In genomic region chr3:179646177-179646576, GRCh38 we compare ENCODE assay signal across 22 cellular contexts. TPM values are rescaled to one million over a fixed set of nuclear protein-coding genes. Genes with fewer than 3 reads are reported as not detected.
DNase-seq lines count a peak whose midpoint lies in the region; ATAC-seq and TF ChIP-seq lines count a peak whose summit lies in the region.
"Had no signal": no experiment of that assay in that cellular context is flagged by ENCODE, and none has a peak within 500 bp of the region (broad histone marks: within the 10 kb centered on the region; RNA-seq: fewer than 3 reads in every experiment).

No MANE protein-coding gene starts in this region.

- H3K4me3 ChIP-seq in SK-N-SH (ENCODE audit: low read depth in 2 of 2, low read length in 1 of 2), result no peak overlapping the region
- H3K4me3 ChIP-seq: A549; BLaER1 treated with 17β-estradiol and CSF1 and Interleukin-3, amounts not matched to agents 10 nM and 100 nM; GM12878 had no signal

- no peaks in the 10 kb centered on the region for H3K79me2 ChIP-seq in SK-N-SH (ENCODE audit: insufficient read depth)

- no peaks in the 10 kb centered on the region for H4K20me1 ChIP-seq in SK-N-SH (ENCODE audit: insufficient read depth)
- H4K20me1 ChIP-seq: BLaER1 treated with 17β-estradiol and CSF1 and Interleukin-3, amounts not matched to agents 10 nM and 100 nM had no signal

- no peak overlapping the region for H3K4me2 ChIP-seq in SK-N-SH
- H3K4me2 ChIP-seq: A549; BLaER1 treated with 17β-estradiol and CSF1 and Interleukin-3, amounts not matched to agents 10 nM and 100 nM had no signal

- no peaks in the 10 kb centered on the region for H3K36me3 ChIP-seq in SK-N-SH (replicated peaks in 1 of 2; ENCODE audit: control insufficient read depth in 1 of 2, insufficient read depth in 2 of 2, low read length in 1 of 2)
- H3K36me3 ChIP-seq: BLaER1 treated with 17β-estradiol and CSF1 and Interleukin-3, amounts not matched to agents 10 nM and 100 nM had no signal

- peak; percentile 58; the same call in 2 of the 3 replicates for ATAC-seq in SK-N-SH treated with all-trans-retinoic acid at 6 μM for 48 hours
- ATAC-seq in HG03520 (IDR thresholded peaks at IDR 0.05; ENCODE audit: unreplicated experiment), result no peak
- ATAC-seq: A549; CD8-positive, alpha-beta T cell; GM12878 had no signal

- TF ChIP-seq RAD21 in SK-N-SH (IDR thresholded peaks at IDR 0.05; ENCODE audit: low read length), result no peak

- TF ChIP-seq EP300 in SK-N-SH (IDR thresholded peaks at IDR 0.05; ENCODE audit: borderline replicate concordance in 1 of 2, low read depth in 1 of 2, low read length in 1 of 2), result no peak

- H3K9ac ChIP-seq in SK-N-SH, result no peak overlapping the region
- H3K9ac ChIP-seq: BLaER1 treated with 17β-estradiol and CSF1 and Interleukin-3, amounts not matched to agents 10 nM and 100 nM had no signal

- H3K4me1 ChIP-seq in SK-N-SH (ENCODE audit: control insufficient read depth in 1 of 2, insufficient read depth in 2 of 2, low read depth in 1 of 2, low read length in 1 of 2), result no peaks in the 10 kb centered on the region
- H3K4me1 ChIP-seq: BLaER1 treated with 17β-estradiol and CSF1 and Interleukin-3, amounts not matched to agents 10 nM and 100 nM had no signal

- no peaks in the 10 kb centered on the region for H3K9me3 ChIP-seq in SK-N-SH
- H3K9me3 ChIP-seq: A549; BLaER1 treated with 17β-estradiol and CSF1 and Interleukin-3, amounts not matched to agents 10 nM and 100 nM; Caco-2 had no signal

- DNase-seq in SK-N-SH (no peak), LHCN-M2 (ENCODE audit: low read depth) (peak; percentile 10), D341Med (ENCODE audit: low spot score) (no peak)
- DNase-seq: AML-193; Caco-2; Calu3; CD4-positive, alpha-beta T cell; CD8-positive, alpha-beta T cell; DMS 273 treated with DMSO at 0.1 percent for 48 hours; DMS153; DMS53; DMS79; DND-41; EL; GDM1 had no signal

- no peaks in the 10 kb centered on the region for H3K27me3 ChIP-seq in SK-N-SH (ENCODE audit: insufficient read depth)
- H3K27me3 ChIP-seq: BLaER1 treated with 17β-estradiol and CSF1 and Interleukin-3, amounts not matched to agents 10 nM and 100 nM had no signal

- H2AFZ ChIP-seq in SK-N-SH (ENCODE audit: low read depth), result no peak overlapping the region

- no peaks in the 10 kb centered on the region for H3K9me2 ChIP-seq in SK-N-SH

- CTCF ChIA-PET in SK-N-SH (lab: Yijun Ruan, JAX), result interaction anchor here (0.6 kb wide), 1 partner anchor 738 kb away, joined by 3 read pairs; no protein-coding TSS in a partner anchor

- peaks cover 1% of the 10 kb centered on the region for H3F3A ChIP-seq in SK-N-SH (replicated peaks; ENCODE audit: insufficient read depth)

- no peak for TF ChIP-seq CTCF in SK-N-SH (IDR thresholded peaks at IDR 0.05)

- WGBS in SK-N-SH (ENCODE audit: low lambda C conversion rate), result 46% methylated on average over 3 of the region's 3 CpGs

- POLR2A ChIA-PET in SK-N-SH (lab: Yijun Ruan, JAX), result no interaction called here

- no peak overlapping the region for H3K27ac ChIP-seq in SK-N-SH (ENCODE audit: low read depth in 2 of 2, low read length in 1 of 2)
- H3K27ac ChIP-seq: 22Rv1; A549; BLaER1 treated with 17β-estradiol and CSF1 and Interleukin-3, amounts not matched to agents 10 nM and 100 nM; C4-2B had no signal

TF ChIP-seq in SK-N-SH treated with all-trans-retinoic acid at 6 μM for 48 hours, 23 proteins besides CTCF, POLR2A, EP300 and RAD21 (continues in another document):
- TF ChIP-seq, protein P1, sequence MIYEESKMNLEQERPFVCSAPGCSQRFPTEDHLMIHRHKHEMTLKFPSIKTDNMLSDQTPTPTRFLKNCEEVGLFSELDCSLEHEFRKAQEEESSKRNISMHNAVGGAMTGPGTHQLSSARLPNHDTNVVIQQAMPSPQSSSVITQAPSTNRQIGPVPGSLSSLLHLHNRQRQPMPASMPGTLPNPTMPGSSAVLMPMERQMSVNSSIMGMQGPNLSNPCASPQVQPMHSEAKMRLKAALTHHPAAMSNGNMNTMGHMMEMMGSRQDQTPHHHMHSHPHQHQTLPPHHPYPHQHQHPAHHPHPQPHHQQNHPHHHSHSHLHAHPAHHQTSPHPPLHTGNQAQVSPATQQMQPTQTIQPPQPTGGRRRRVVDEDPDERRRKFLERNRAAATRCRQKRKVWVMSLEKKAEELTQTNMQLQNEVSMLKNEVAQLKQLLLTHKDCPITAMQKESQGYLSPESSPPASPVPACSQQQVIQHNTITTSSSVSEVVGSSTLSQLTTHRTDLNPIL (CRISPR knock-in tag; IDR thresholded peaks at IDR 0.05; ENCODE audit: low read depth), result 0 out of 2 replicates have a peak, but pooled peaks have one; percentile 34
- TF ChIP-seq ESRRG (CRISPR knock-in tag; IDR thresholded peaks at IDR 0.05) (no peak), ZC3H10 (CRISPR knock-in tag; IDR thresholded peaks at IDR 0.05) (peak; percentile 74), PATZ1 (CRISPR knock-in tag; IDR thresholded peaks at IDR 0.05; ENCODE audit: borderline replicate concordance) (peak; percentile 29; the same call in 1 of the 2 replicates), OSR1 (CRISPR knock-in tag; IDR thresholded peaks at IDR 0.05) (no peak), ZFP3 (CRISPR knock-in tag; IDR thresholded peaks at IDR 0.05) (no peak), ISL1 (CRISPR knock-in tag; IDR thresholded peaks at IDR 0.05) (peak; percentile 88)

TF ChIP-seq in SK-N-SH, 30 proteins besides CTCF, POLR2A, EP300 and RAD21 (continues in another document):
- TF ChIP-seq, protein P2, sequence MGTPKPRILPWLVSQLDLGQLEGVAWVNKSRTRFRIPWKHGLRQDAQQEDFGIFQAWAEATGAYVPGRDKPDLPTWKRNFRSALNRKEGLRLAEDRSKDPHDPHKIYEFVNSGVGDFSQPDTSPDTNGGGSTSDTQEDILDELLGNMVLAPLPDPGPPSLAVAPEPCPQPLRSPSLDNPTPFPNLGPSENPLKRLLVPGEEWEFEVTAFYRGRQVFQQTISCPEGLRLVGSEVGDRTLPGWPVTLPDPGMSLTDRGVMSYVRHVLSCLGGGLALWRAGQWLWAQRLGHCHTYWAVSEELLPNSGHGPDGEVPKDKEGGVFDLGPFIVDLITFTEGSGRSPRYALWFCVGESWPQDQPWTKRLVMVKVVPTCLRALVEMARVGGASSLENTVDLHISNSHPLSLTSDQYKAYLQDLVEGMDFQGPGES (IDR thresholded peaks at IDR 0.05; ENCODE audit: low read depth, low read length), result no peak
- TF ChIP-seq ZBTB33 (IDR thresholded peaks at IDR 0.05; ENCODE audit: borderline replicate concordance, low read depth), result no peak
- TF ChIP-seq RXRA (IDR thresholded peaks at IDR 0.05; ENCODE audit: borderline replicate concordance, low read depth), result no peak
- no peak for TF ChIP-seq FOXM1 (IDR thresholded peaks at IDR 0.05; ENCODE audit: low read depth)
- TF ChIP-seq GATA2 (CRISPR knock-in tag; IDR thresholded peaks at IDR 0.05), result no peak
- TF ChIP-seq REST (IDR thresholded peaks at IDR 0.05; ENCODE audit: low read depth, low read length), result no peak
- no peak for TF ChIP-seq SMC3 (IDR thresholded peaks at IDR 0.05; ENCODE audit: low read depth, low read length)

RNA-seq across cellular contexts. Expression of gene USP13, which starts 6.7 kb away (rescaled TPM):
- polyA plus RNA-seq in SK-N-SH (2012; rRNA removed), result 7.7 and 8.2 TPM in 2 replicates
- 9.3 and 10.0 TPM in 2 replicates for polyA plus RNA-seq in SK-N-SH (2012; cell fraction: cytosol; rRNA removed)
- polyA plus RNA-seq in SK-N-SH (2012; cell fraction: nucleus; rRNA removed), result 5.6 and 8.6 TPM in 2 replicates
- total RNA-seq in LHCN-M2 (2014; rRNA removed), result 11.1 and 16.5 TPM in 2 replicates
- polyA plus RNA-seq in LHCN-M2 (2012), result 8.2 TPM

RNA-seq across cellular contexts. Expression of gene NDUFB5, which starts 41.6 kb away (rescaled TPM):
- polyA plus RNA-seq in SK-N-SH (2012; rRNA removed), result 31.3 and 35.3 TPM in 2 replicates
- polyA plus RNA-seq in SK-N-SH (2012; cell fraction: cytosol; rRNA removed), result 44.1 and 73.7 TPM in 2 replicates
- 15.9 and 31.0 TPM in 2 replicates for polyA plus RNA-seq in SK-N-SH (2012; cell fraction: nucleus; rRNA removed)
- total RNA-seq in LHCN-M2 (2014; rRNA removed), result 110 and 117 TPM in 2 replicates
- polyA plus RNA-seq in LHCN-M2 (2012), result 46.4 TPM

RNA-seq across cellular contexts. Expression of gene MRPL47, which starts 41.7 kb away (rescaled TPM):
- 37.8 and 44.3 TPM in 2 replicates for polyA plus RNA-seq in SK-N-SH (2012; rRNA removed)
- polyA plus RNA-seq in SK-N-SH (2012; cell fraction: cytosol; rRNA removed), result 57.6 and 88.2 TPM in 2 replicates
- polyA plus RNA-seq in SK-N-SH (2012; cell fraction: nucleus; rRNA removed), result 14.9 and 22.3 TPM in 2 replicates
- 33.8 and 41.8 TPM in 2 replicates for total RNA-seq in LHCN-M2 (2014; rRNA removed)
- 43.4 TPM for polyA plus RNA-seq in LHCN-M2 (2012)
